In genomic region chr1:178609015-178609414, GRCh38 we compare ENCODE assay signal across 10 cellular contexts.
DNase-seq lines count a peak whose midpoint lies in the region; ATAC-seq and TF ChIP-seq lines count a peak whose summit lies in the region.
"Had no signal": no experiment of that assay in that cellular context is flagged by ENCODE, and none has a peak within 500 bp of the region (broad histone marks: within the 10 kb centered on the region; RNA-seq: fewer than 3 reads in every experiment).

No MANE protein-coding gene starts in this region.

- 34 to 41% methylated on average over 2 of the region's 2 CpGs for WGBS in heart right ventricle, 2 donors
- WGBS in tibial nerve, 2 donors, result 32 to 38% methylated on average over 2 of the region's 2 CpGs

- no peaks in the 10 kb centered on the region for H3K27me3 ChIP-seq in foreskin keratinocyte
- no peaks in the 10 kb centered on the region for H3K27me3 ChIP-seq in heart right ventricle
- H3K27me3 ChIP-seq in tibial nerve, result no peaks in the 10 kb centered on the region

- ATAC-seq in HG02981 (IDR thresholded peaks at IDR 0.05; ENCODE audit: unreplicated experiment), result peak; percentile 20
- ATAC-seq in foreskin keratinocyte, result peak; percentile 86
- ATAC-seq in heart right ventricle, result no peak

- DNase-seq in SK-MEL-5 (ENCODE audit: low read depth, low spot score) (peak; percentile 93), foreskin keratinocyte (peak; percentile 79 to 89), stromal cell of bone marrow (ENCODE audit: low read depth) (peak; percentile 83), heart right ventricle (no peak), tibial nerve (ENCODE audit: low spot score in 2 of 2) (no peak), NCI-H2107 treated with DMSO at 0.1 percent for 48 hours (lab: John Stamatoyannopoulos, UW; ENCODE audit: unreplicated experiment) (no peak)
- DNase-seq: effector CD8-positive, alpha-beta T cell; GOT3; NCI-H510A had no signal

- H3K27ac ChIP-seq in foreskin keratinocyte (peak overlapping the region; percentile 78), heart right ventricle (no peak overlapping the region), tibial nerve (peak overlapping the region in 2 of 4 donors; percentile 56 to 81)

- H3K4me1 ChIP-seq in foreskin keratinocyte (peaks cover 32% of the 10 kb centered on the region), heart right ventricle (peaks cover 0 to 13% (median 0%) of the 10 kb centered on the region in 9 donors), tibial nerve (peaks cover 0 to 10% (median 6%) of the 10 kb centered on the region in 4 donors)

- TF ChIP-seq EP300 in tibial nerve (IDR thresholded peaks at IDR 0.05), result no peak

- TF ChIP-seq CTCF in foreskin keratinocyte (conservative IDR thresholded peaks at IDR 0.05), result no peak
- no peak for TF ChIP-seq CTCF in heart right ventricle (IDR thresholded peaks at IDR 0.05)
- no peak for TF ChIP-seq CTCF in tibial nerve (IDR thresholded peaks at IDR 0.05)

- TF ChIP-seq POLR2A in tibial nerve (IDR thresholded peaks at IDR 0.05), result no peak

- in situ Hi-C loops in SK-MEL-5 (cut with HindIII; ENCODE audit: low pct_unique_long_range_greater_than_20kb, low sequenced_read_pairs), result no loop called here

- no peaks in the 10 kb centered on the region for H3K9me3 ChIP-seq in heart right ventricle
- no peaks in the 10 kb centered on the region for H3K9me3 ChIP-seq in tibial nerve

- H3K4me3 ChIP-seq in heart right ventricle (no peak overlapping the region), tibial nerve (no peak overlapping the region)

- no peaks in the 10 kb centered on the region for H3K36me3 ChIP-seq in heart right ventricle
- H3K36me3 ChIP-seq in tibial nerve, result no peaks in the 10 kb centered on the region

- intact Hi-C loops in heart right ventricle (cut with DNase I), result no loop called here

Comparison
In these comparisons a context has a peak if more than half of its experiments do, and no peak if none do; other contexts are left out.
1. ATAC-seq: peak in HG02981 (single experiment) and foreskin keratinocyte (single experiment); none in heart right ventricle (0 of 8).
2. DNase-seq: peak in SK-MEL-5 (single experiment), foreskin keratinocyte (2 of 2) and stromal cell of bone marrow (single experiment); none in heart right ventricle (0 of 2), tibial nerve (0 of 2) and NCI-H2107 treated with DMSO at 0.1 percent for 48 hours (single experiment).